Comparison of ENCODE assay signal across 9 cellular contexts in the genomic region with DNA sequence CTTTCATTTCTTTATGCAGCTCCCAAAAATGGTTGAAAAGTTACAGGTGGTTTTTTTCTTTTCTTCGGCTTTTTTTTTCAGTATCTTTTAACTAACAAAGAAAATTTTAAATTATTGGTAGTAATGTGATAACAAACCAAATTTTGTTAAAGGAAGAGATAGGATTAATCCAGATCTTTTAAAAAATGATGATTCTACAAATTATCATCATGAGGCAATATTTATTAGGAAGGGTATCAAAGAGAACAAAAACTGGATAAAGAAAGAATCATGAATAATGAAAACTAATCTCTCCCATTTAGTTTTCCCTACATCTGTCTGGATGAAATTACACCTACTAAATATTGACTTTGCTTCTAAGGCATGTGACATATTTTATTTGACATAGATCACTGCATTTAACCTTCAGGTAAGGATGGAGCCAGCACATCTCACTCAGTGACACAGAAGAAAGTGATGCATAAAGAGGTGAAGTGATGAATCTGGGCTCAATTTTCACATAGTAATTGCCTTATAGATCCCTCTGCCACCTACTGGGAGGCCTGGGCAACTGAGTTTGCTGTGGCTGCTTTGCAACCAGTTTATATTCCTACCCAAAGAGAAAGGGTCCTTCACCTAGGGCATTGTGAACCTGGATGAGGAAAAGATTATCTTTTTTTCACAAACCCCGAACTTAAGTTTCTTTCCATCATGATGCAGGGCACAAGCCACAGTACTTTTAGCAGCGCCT.
DNase-seq lines count a peak whose midpoint lies in the region; ATAC-seq, FAIRE-seq and TF ChIP-seq lines count a peak whose summit lies in the region.
"Had no signal": no experiment of that assay in that cellular context is flagged by ENCODE, and none has a peak within 500 bp of the region (broad histone marks: within the 10 kb centered on the region; RNA-seq: fewer than 3 reads in every experiment).

No MANE protein-coding gene starts in this region.

- H3K4me3 ChIP-seq in AG09309 (ENCODE audit: control insufficient read depth, low read depth, low read length) (no peak overlapping the region), DOHH2 (ENCODE audit: low read length) (no peak overlapping the region), Panc1 (ENCODE audit: low read depth in 2 of 2, low read length in 2 of 2) (no peak overlapping the region)

- intact Hi-C loops in Panc1 (cut with micrococcal nuclease; ENCODE audit: unreplicated experiment) = no loop called here

- H3K36me3 ChIP-seq in DOHH2 (ENCODE audit: control insufficient read depth, low read length) (no peaks in the 10 kb centered on the region), Panc1 (ENCODE audit: control insufficient read depth, insufficient read depth, low read length) (no peaks in the 10 kb centered on the region)

- no peak overlapping the region for H3K4me2 ChIP-seq in DOHH2 (ENCODE audit: low read length)

- CTCF ChIA-PET in Panc1 (lab: Charles Lee) = no interaction called here

- BruUV-seq in Panc1 (replicated peaks; lab: Mats Ljungman, UMichigan) = no TSS peak

- H4K20me1 ChIP-seq in DOHH2 (ENCODE audit: control insufficient read depth, insufficient read depth, low read depth, low read length) = no peaks in the 10 kb centered on the region

- peaks cover 8% of the 10 kb centered on the region for H3K27me3 ChIP-seq in DOHH2 (ENCODE audit: control insufficient read depth, low read length)
- no peaks in the 10 kb centered on the region for H3K27me3 ChIP-seq in Panc1 (ENCODE audit: control insufficient read depth, insufficient read depth, low read length)

- in situ Hi-C loops in Panc1 (cut with HindIII; ENCODE audit: low pct_unique_long_range_greater_than_20kb, low sequenced_read_pairs) = no loop called here

- peak; percentile 34 for FAIRE-seq in frontal cortex (lab: Jason Lieb, UNC)

- no peaks in the 10 kb centered on the region for H3F3A ChIP-seq in DOHH2 (ENCODE audit: control insufficient read depth, insufficient read depth)

- H3K9me2 ChIP-seq in DOHH2 (replicated peaks; ENCODE audit: control insufficient read depth, low read length) = no peaks in the 10 kb centered on the region

- H3K4me1 ChIP-seq in DOHH2 (ENCODE audit: control insufficient read depth, low read length) (0 out of 2 replicates have a peak, but pooled peaks cover 3% of the 10 kb centered on the region), Panc1 (ENCODE audit: control insufficient read depth, insufficient read depth, low read length) (no peaks in the 10 kb centered on the region)

- H3K9me3 ChIP-seq in DOHH2 (ENCODE audit: control insufficient read depth, insufficient read depth, low read length) (no peaks in the 10 kb centered on the region), Panc1 (ENCODE audit: control insufficient read depth, insufficient read depth, low read depth, low read length) (no peaks in the 10 kb centered on the region)

- H3K79me2 ChIP-seq in DOHH2 (ENCODE audit: control insufficient read depth, low read length) = no peaks in the 10 kb centered on the region

- H3K27ac ChIP-seq in DOHH2 (ENCODE audit: low read depth, low read length) = no peak overlapping the region
- no peak overlapping the region for H3K27ac ChIP-seq in Panc1 (ENCODE audit: low read length)

- POLR2A ChIA-PET in Panc1 (lab: Charles Lee) = no interaction called here

- ATAC-seq in Panc1 = no peak
- no peak for ATAC-seq in GM19397 (IDR thresholded peaks at IDR 0.05; ENCODE audit: unreplicated experiment)
- no peak for ATAC-seq in HG03460 (IDR thresholded peaks at IDR 0.05; ENCODE audit: unreplicated experiment)
- no peak for ATAC-seq in HG02642 (IDR thresholded peaks at IDR 0.05; ENCODE audit: poor library complexity, unreplicated experiment)

- TF ChIP-seq CTCF in AG09309 (IDR thresholded peaks at IDR 0.05; ENCODE audit: control insufficient read depth, insufficient read depth, low read depth, low read length, missing control alignments) (peak; percentile 36), DOHH2 (IDR thresholded peaks at IDR 0.05; ENCODE audit: low read depth, low read length, poor library complexity, severe bottlenecking) (peak; percentile 48), Panc1 (IDR thresholded peaks at IDR 0.05) (peak; percentile 48)

- DNase-seq in AG09309 (ENCODE audit: low read depth) (no peak), Panc1 (ENCODE audit: low read depth, low spot score) (no peak), frontal cortex (ENCODE audit: low spot score in 2 of 2) (peak in 1 of 2 donors; percentile 3), NCI-H2029 treated with DMSO at 0.1 percent for 48 hours (lab: John Stamatoyannopoulos, UW) (no peak)
- DNase-seq: NCI-H2081 treated with DMSO at 0.1 percent for 48 hours had no signal
